8 cellular contexts compared by ENCODE assay signal in genomic region chr16:1613240-1613639, GRCh38. TPM values are rescaled to one million over a fixed set of nuclear protein-coding genes. Genes with fewer than 3 reads are reported as not detected.
DNase-seq lines count a peak whose midpoint lies in the region; ATAC-seq and TF ChIP-seq lines count a peak whose summit lies in the region.

No MANE protein-coding gene starts in this region.

- no peak for ATAC-seq in CD8-positive, alpha-beta T cell
- no peak for ATAC-seq in activated naive CD8-positive, alpha-beta T cell treated with anti-CD3 and anti-CD28 coated beads, Interleukin-2, amount 50 U/mL, for 24 hours
- no peak for ATAC-seq in right lobe of liver
- ATAC-seq in HG03139 (IDR thresholded peaks at IDR 0.05; ENCODE audit: unreplicated experiment): no peak

- CTCF ChIA-PET in CD8-positive, alpha-beta T cell (lab: Charles Lee): interaction anchor here (0.9 kb wide), 1 partner anchor 33 kb away, joined by 3 read pairs; no protein-coding TSS in a partner anchor

- H3K36me3 Mint-ChIP-seq in CD8-positive, alpha-beta T cell: peaks cover 29% of the 10 kb centered on the region
- H3K36me3 Mint-ChIP-seq in activated naive CD8-positive, alpha-beta T cell treated with anti-CD3 and anti-CD28 coated beads, Interleukin-2, amount 50 U/mL, for 24 hours (ENCODE audit: low read depth): peaks cover 33% of the 10 kb centered on the region
- peaks cover 7% of the 10 kb centered on the region for H3K36me3 Mint-ChIP-seq in type B pancreatic cell

- H3K27me3 ChIP-seq in CD8-positive, alpha-beta T cell (ENCODE audit: insufficient read depth, low read length): peaks cover 4% of the 10 kb centered on the region
- H3K27me3 ChIP-seq in right lobe of liver: no peaks in the 10 kb centered on the region

- peaks cover 29% of the 10 kb centered on the region for H3K4me1 Mint-ChIP-seq in CD8-positive, alpha-beta T cell (ENCODE audit: low read depth)
- H3K4me1 Mint-ChIP-seq in activated naive CD8-positive, alpha-beta T cell treated with anti-CD3 and anti-CD28 coated beads, Interleukin-2, amount 50 U/mL, for 24 hours: peaks cover 39% of the 10 kb centered on the region
- peaks cover 19% of the 10 kb centered on the region for H3K4me1 Mint-ChIP-seq in type B pancreatic cell (ENCODE audit: unreplicated experiment)

- peak overlapping the region; percentile 69 for H3K27ac Mint-ChIP-seq in CD8-positive, alpha-beta T cell
- peak overlapping the region; percentile 71 for H3K27ac Mint-ChIP-seq in activated naive CD8-positive, alpha-beta T cell treated with anti-CD3 and anti-CD28 coated beads, Interleukin-2, amount 50 U/mL, for 24 hours
- peak overlapping the region; percentile 92 for H3K27ac Mint-ChIP-seq in type B pancreatic cell

- WGBS in right lobe of liver (ENCODE audit: insufficient coverage, low coverage, low lambda C conversion rate, missing lambda C conversion rate): 2% methylated on average over 11 of the region's 19 CpGs

- H3K9me3 ChIP-seq in CD8-positive, alpha-beta T cell (ENCODE audit: low read length): no peaks in the 10 kb centered on the region
- H3K9me3 ChIP-seq in right lobe of liver: no peaks in the 10 kb centered on the region

- peak overlapping the region; percentile 59 for H3K4me3 ChIP-seq in CD8-positive, alpha-beta T cell (ENCODE audit: low read depth, low read length)
- H3K4me3 ChIP-seq in Jurkat, Clone E6-1 (ENCODE audit: low read length): peak overlapping the region; percentile 91
- H3K4me3 ChIP-seq in right lobe of liver: peak overlapping the region; percentile 82 to 96 (median 95)

- peaks cover 9% of the 10 kb centered on the region for H3K27me3 Mint-ChIP-seq in CD8-positive, alpha-beta T cell (ENCODE audit: low read depth)
- peaks cover 10% of the 10 kb centered on the region for H3K27me3 Mint-ChIP-seq in activated naive CD8-positive, alpha-beta T cell treated with anti-CD3 and anti-CD28 coated beads, Interleukin-2, amount 50 U/mL, for 24 hours
- peaks cover 9% of the 10 kb centered on the region for H3K27me3 Mint-ChIP-seq in type B pancreatic cell

- DNase-seq in CD8-positive, alpha-beta T cell: peak in 2 of 7 experiments; percentile 14 to 33
- no peak for DNase-seq in Jurkat, Clone E6-1 (ENCODE audit: low read depth, low spot score)
- DNase-seq in activated naive CD8-positive, alpha-beta T cell treated with anti-CD3 and anti-CD28 coated beads, Interleukin-2, amount 50 U/mL, for 24 hours: peak; percentile 12
- DNase-seq in right lobe of liver (no peak), type B pancreatic cell (ENCODE audit: extremely low spot score, unreplicated experiment) (no peak), NCI-H2196 (lab: John Stamatoyannopoulos, UW; ENCODE audit: unreplicated experiment) (no peak), NCI-H226 (no peak)

- intact Hi-C loops in CD8-positive, alpha-beta T cell (cut with DNase I, micrococcal nuclease): loop anchor here in 1 of 2 experiments (2.0 to 10.0 kb wide), 8 partner anchors 76 to 1539 kb away; partner anchors contain the start of genes EME2, FAHD1, GNPTG and HAGH
- intact Hi-C loops in right lobe of liver (cut with DNase I): loop anchor here in 1 of 2 donors (10.0 kb wide), 1 partner anchor 52 kb away; no protein-coding TSS in a partner anchor

- H3K36me3 ChIP-seq in CD8-positive, alpha-beta T cell (ENCODE audit: insufficient read depth, low read length): peaks cover 4% of the 10 kb centered on the region
- H3K36me3 ChIP-seq in right lobe of liver: peaks cover 0 to 19% (median 3%) of the 10 kb centered on the region in 4 donors

- TF ChIP-seq POLR2A in right lobe of liver (IDR thresholded peaks at IDR 0.05): no peak

- no peak overlapping the region for H3K27ac ChIP-seq in CD8-positive, alpha-beta T cell (ENCODE audit: low read depth, low read length)
- no peak overlapping the region for H3K27ac ChIP-seq in right lobe of liver

- no peak for TF ChIP-seq CTCF in CD8-positive, alpha-beta T cell (IDR thresholded peaks at IDR 0.05)
- TF ChIP-seq CTCF in right lobe of liver (IDR thresholded peaks at IDR 0.05): no peak
- TF ChIP-seq CTCF in type B pancreatic cell (conservative IDR thresholded peaks at IDR 0.05): no peak

- peak overlapping the region; percentile 84 for H3K4me3 Mint-ChIP-seq in CD8-positive, alpha-beta T cell
- H3K4me3 Mint-ChIP-seq in activated naive CD8-positive, alpha-beta T cell treated with anti-CD3 and anti-CD28 coated beads, Interleukin-2, amount 50 U/mL, for 24 hours: peak overlapping the region; percentile 90
- peak overlapping the region; percentile 96 for H3K4me3 Mint-ChIP-seq in type B pancreatic cell

- POLR2A ChIA-PET in CD8-positive, alpha-beta T cell (lab: Charles Lee): no interaction called here

- peaks cover 36% of the 10 kb centered on the region for H3K4me1 ChIP-seq in CD8-positive, alpha-beta T cell (ENCODE audit: insufficient read depth, low read length)
- peaks cover 0 to 39% (median 8%) of the 10 kb centered on the region in 4 donors for H3K4me1 ChIP-seq in right lobe of liver

- H3K9me3 Mint-ChIP-seq in CD8-positive, alpha-beta T cell: peaks cover 2% of the 10 kb centered on the region
- peaks cover 3% of the 10 kb centered on the region for H3K9me3 Mint-ChIP-seq in activated naive CD8-positive, alpha-beta T cell treated with anti-CD3 and anti-CD28 coated beads, Interleukin-2, amount 50 U/mL, for 24 hours
- no peaks in the 10 kb centered on the region for H3K9me3 Mint-ChIP-seq in type B pancreatic cell

RNA-seq across cellular contexts. Expression of gene CRAMP1, which starts 1.1 kb away (rescaled TPM):
- total RNA-seq in CD8-positive, alpha-beta T cell: 10 to 100 TPM; 13.7 to 15.4 TPM
- polyA plus RNA-seq in Jurkat, Clone E6-1 (2012; ENCODE audit: insufficient read depth, insufficient read length): 12.0 TPM
- total RNA-seq in right lobe of liver (1 to 10 TPM; 2.9 to 8.4 (median 5.8) TPM), type B pancreatic cell (ENCODE audit: low replicate concordance) (29.0 and 31.4 TPM in 2 replicates)

RNA-seq across cellular contexts. Expression of gene IFT140, which starts 1.4 kb away (rescaled TPM):
- total RNA-seq in CD8-positive, alpha-beta T cell: 1 to 10 TPM; 5.6 to 7.5 TPM
- 18.4 TPM for polyA plus RNA-seq in Jurkat, Clone E6-1 (2012; ENCODE audit: insufficient read depth, insufficient read length)
- total RNA-seq in right lobe of liver: 1 to 10 TPM; 2.9 to 8.9 (median 5.4) TPM
- total RNA-seq in type B pancreatic cell (ENCODE audit: low replicate concordance): 27.9 and 55.1 TPM in 2 replicates
